In the genomic region with DNA sequence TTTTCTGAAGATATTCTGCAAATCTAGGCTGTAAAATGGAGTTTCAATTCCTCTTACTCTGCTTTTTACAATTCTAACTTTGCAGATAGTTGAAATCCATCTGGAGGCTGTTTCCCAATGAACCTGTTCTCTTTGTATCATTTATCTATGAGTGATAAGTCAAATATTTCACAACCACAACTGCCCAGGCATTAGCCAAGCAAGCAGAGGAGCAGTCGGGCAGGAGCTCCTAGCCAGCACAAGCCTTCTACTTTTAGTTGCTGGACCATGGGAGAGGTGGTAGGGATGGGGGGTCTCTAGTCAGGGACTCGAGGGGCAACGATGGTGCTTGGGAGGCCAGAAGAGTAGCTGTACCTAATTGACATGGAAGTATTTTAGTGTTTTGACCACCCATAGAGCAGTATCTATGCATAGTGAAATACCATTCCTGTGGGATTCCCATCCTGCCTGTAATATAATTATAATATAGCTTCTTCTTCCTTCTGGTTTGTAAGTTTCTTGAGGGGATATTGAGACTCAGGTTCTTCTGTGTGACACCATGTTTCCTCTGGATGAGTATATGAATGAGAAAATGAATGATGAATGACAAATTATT, we compare ENCODE assay signal across 1 cellular context.
TF ChIP-seq lines count a peak whose summit lies in the region.

No MANE protein-coding gene starts in this region.

TF ChIP-seq in GM23338, 12 proteins besides CTCF, POLR2A, EP300 and RAD21 (continued from another document):
- TF ChIP-seq, protein P1, sequence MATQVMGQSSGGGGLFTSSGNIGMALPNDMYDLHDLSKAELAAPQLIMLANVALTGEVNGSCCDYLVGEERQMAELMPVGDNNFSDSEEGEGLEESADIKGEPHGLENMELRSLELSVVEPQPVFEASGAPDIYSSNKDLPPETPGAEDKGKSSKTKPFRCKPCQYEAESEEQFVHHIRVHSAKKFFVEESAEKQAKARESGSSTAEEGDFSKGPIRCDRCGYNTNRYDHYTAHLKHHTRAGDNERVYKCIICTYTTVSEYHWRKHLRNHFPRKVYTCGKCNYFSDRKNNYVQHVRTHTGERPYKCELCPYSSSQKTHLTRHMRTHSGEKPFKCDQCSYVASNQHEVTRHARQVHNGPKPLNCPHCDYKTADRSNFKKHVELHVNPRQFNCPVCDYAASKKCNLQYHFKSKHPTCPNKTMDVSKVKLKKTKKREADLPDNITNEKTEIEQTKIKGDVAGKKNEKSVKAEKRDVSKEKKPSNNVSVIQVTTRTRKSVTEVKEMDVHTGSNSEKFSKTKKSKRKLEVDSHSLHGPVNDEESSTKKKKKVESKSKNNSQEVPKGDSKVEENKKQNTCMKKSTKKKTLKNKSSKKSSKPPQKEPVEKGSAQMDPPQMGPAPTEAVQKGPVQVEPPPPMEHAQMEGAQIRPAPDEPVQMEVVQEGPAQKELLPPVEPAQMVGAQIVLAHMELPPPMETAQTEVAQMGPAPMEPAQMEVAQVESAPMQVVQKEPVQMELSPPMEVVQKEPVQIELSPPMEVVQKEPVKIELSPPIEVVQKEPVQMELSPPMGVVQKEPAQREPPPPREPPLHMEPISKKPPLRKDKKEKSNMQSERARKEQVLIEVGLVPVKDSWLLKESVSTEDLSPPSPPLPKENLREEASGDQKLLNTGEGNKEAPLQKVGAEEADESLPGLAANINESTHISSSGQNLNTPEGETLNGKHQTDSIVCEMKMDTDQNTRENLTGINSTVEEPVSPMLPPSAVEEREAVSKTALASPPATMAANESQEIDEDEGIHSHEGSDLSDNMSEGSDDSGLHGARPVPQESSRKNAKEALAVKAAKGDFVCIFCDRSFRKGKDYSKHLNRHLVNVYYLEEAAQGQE (IDR thresholded peaks at IDR 0.05; ENCODE audit: unreplicated experiment): no peak
- TF ChIP-seq EZH2 (IDR thresholded peaks at IDR 0.05; ENCODE audit: low read depth, unreplicated experiment): no peak
- no peak for TF ChIP-seq ZNF331 (CRISPR knock-in tag; IDR thresholded peaks at IDR 0.05; ENCODE audit: low read depth)
- no peak for TF ChIP-seq ZNF114 (CRISPR knock-in tag; IDR thresholded peaks at IDR 0.05)
- no peak for TF ChIP-seq CREB1 (CRISPR knock-in tag; IDR thresholded peaks at IDR 0.05; ENCODE audit: low read depth)
- no peak for TF ChIP-seq STAT1 (IDR thresholded peaks at IDR 0.05; ENCODE audit: unreplicated experiment)
- TF ChIP-seq, protein P2, sequence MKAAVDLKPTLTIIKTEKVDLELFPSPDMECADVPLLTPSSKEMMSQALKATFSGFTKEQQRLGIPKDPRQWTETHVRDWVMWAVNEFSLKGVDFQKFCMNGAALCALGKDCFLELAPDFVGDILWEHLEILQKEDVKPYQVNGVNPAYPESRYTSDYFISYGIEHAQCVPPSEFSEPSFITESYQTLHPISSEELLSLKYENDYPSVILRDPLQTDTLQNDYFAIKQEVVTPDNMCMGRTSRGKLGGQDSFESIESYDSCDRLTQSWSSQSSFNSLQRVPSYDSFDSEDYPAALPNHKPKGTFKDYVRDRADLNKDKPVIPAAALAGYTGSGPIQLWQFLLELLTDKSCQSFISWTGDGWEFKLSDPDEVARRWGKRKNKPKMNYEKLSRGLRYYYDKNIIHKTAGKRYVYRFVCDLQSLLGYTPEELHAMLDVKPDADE (IDR thresholded peaks at IDR 0.05): no peak
- TF ChIP-seq NANOG (IDR thresholded peaks at IDR 0.05; ENCODE audit: borderline replicate concordance): no peak
